20 cellular contexts compared by ENCODE assay signal in the genomic region with DNA sequence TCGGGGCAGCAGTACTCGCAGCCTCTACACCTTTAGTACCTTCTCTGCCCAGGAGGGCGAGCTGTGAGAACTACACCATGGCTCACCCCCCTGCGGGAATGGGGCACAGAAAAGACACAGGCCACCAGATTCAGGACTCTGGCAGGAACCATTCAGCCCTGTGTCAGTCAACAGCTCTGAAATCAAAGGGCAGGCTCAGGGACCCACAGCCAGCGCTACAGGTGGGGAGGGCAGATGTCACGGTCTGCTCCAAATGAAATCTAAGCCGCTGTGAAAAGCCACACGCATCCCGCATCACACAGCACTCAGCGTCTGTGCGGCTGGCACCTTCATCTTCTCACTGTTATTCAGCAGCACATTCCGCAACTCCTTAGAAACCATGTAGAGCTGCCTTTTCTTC. TPM values are rescaled to one million over a fixed set of nuclear protein-coding genes. Genes with fewer than 3 reads are reported as not detected.
A peak's percentile ranks its signal among the peaks of the same experiment; 100 is the strongest.
DNase-seq lines count a peak whose midpoint lies in the region; ATAC-seq, FAIRE-seq and TF ChIP-seq lines count a peak whose summit lies in the region.
"Had no signal": no experiment of that assay in that cellular context is flagged by ENCODE, and none has a peak within 500 bp of the region (broad histone marks: within the 10 kb centered on the region; RNA-seq: fewer than 3 reads in every experiment).

No MANE protein-coding gene starts in this region.

- H3K27me3 ChIP-seq in GM23338 (ENCODE audit: insufficient read depth) (no peaks in the 10 kb centered on the region), GM12878 (replicated peaks in 1 of 2; ENCODE audit: control insufficient read depth in 2 of 2, insufficient read depth in 2 of 2, low read length in 1 of 2) (no peaks in the 10 kb centered on the region), endodermal cell (ENCODE audit: control insufficient read depth, insufficient read depth, low read length, poor library complexity, severe bottlenecking) (no peaks in the 10 kb centered on the region), liver (ENCODE audit: control insufficient read depth in 4 of 4, insufficient read depth in 4 of 4, low read length in 3 of 4) (no peaks in the 10 kb centered on the region), GM23248 (replicated peaks; ENCODE audit: insufficient read depth) (no peaks in the 10 kb centered on the region)
- H3K27me3 ChIP-seq: BLaER1 had no signal

- TSS peak; percentile 30 for BruUV-seq in GM12878 (replicated peaks; lab: Mats Ljungman, UMichigan)

- TF ChIP-seq CTCF in GM23338 (conservative IDR thresholded peaks at IDR 0.05; ENCODE audit: low read depth in 2 of 2) (no peak), GM12878 (IDR thresholded peaks at IDR 0.05 in 2 of 3, conservative IDR thresholded peaks at IDR 0.05 in 1 of 3; ENCODE audit: control insufficient read depth in 2 of 3, extremely low read depth in 1 of 3, insufficient read depth in 1 of 3, low read depth in 3 of 3, low read length in 3 of 3) (no peak), endodermal cell (conservative IDR thresholded peaks at IDR 0.05) (no peak), liver (IDR thresholded peaks at IDR 0.05; ENCODE audit: low read depth, low read length, missing input control) (no peak), GM10248 (IDR thresholded peaks at IDR 0.05; ENCODE audit: control extremely low read depth, extremely low read depth, low read depth, missing control alignments) (no peak)

- H3K36me3 Mint-ChIP-seq in GM23338 (ENCODE audit: low read depth) (peaks cover 98% of the 10 kb centered on the region), endodermal cell (ENCODE audit: low read depth) (peaks cover 88% of the 10 kb centered on the region)

- no peaks in the 10 kb centered on the region for H3K9me2 ChIP-seq in GM23338 (ENCODE audit: insufficient read depth)
- H3K9me2 ChIP-seq in GM23248 (ENCODE audit: insufficient read depth) = no peaks in the 10 kb centered on the region

- H3K4me1 ChIP-seq in GM23338 (ENCODE audit: insufficient read depth) (no peaks in the 10 kb centered on the region), GM12878 (ENCODE audit: control insufficient read depth, insufficient read depth, low read length) (no peaks in the 10 kb centered on the region), endodermal cell (ENCODE audit: control insufficient read depth, insufficient read depth, low read length) (no peaks in the 10 kb centered on the region), liver (ENCODE audit: control insufficient read depth in 4 of 4, insufficient read depth in 4 of 4, low read length in 3 of 4) (peaks cover 2 to 16% (median 10%) of the 10 kb centered on the region in 4 donors), GM23248 (ENCODE audit: insufficient read depth) (no peaks in the 10 kb centered on the region)

- POLR2A ChIA-PET in GM12878 (lab: Charles Lee) (no interaction called here), GM10248 (lab: Yijun Ruan, JAX) (interaction anchor here (0.7 kb wide), 1 partner anchor 131 kb away, joined by 6 read pairs; no protein-coding TSS in a partner anchor)

- no peak for TF ChIP-seq EP300 in GM12878 (IDR thresholded peaks at IDR 0.05; ENCODE audit: borderline replicate concordance in 1 of 2, control insufficient read depth in 1 of 2, low read depth in 2 of 2, low read length in 2 of 2)

- peak; percentile 13 for DNase-seq in GM23338 (ENCODE audit: low spot score)
- DNase-seq in GM12878 (ENCODE audit: low read depth, low spot score) = no peak
- peak; percentile 47 for DNase-seq in endodermal cell
- DNase-seq in hypothalamus (lab: John Stamatoyannopoulos, UW) = no peak
- DNase-seq in GM23248 = no peak
- no peak for DNase-seq in GM10248 (ENCODE audit: extremely low spot score)
- DNase-seq: 8988T; CD4-positive, alpha-beta memory T cell; DMS153; DMS79; GF-D8; KBM-7 had no signal

- H3K27ac Mint-ChIP-seq in GM23338 = no peak overlapping the region
- peak overlapping the region; percentile 17 for H3K27ac Mint-ChIP-seq in endodermal cell
- H3K27ac Mint-ChIP-seq: IgD-negative memory B cell had no signal

- H3K4me3 Mint-ChIP-seq in GM23338 (no peak overlapping the region), endodermal cell (no peak overlapping the region)
- H3K4me3 Mint-ChIP-seq: CD14-positive monocyte; CD4-positive, alpha-beta memory T cell; IgD-negative memory B cell had no signal

- intact Hi-C loops in GM12878 (cut with micrococcal nuclease; ENCODE audit: unreplicated experiment) = no loop called here

- peaks cover 78% of the 10 kb centered on the region for H3K36me3 ChIP-seq in GM23338 (ENCODE audit: insufficient read depth)
- peaks cover 36 to 45% of the 10 kb centered on the region in 2 experiments for H3K36me3 ChIP-seq in GM12878 (ENCODE audit: control insufficient read depth in 2 of 2, insufficient read depth in 2 of 2, low read length in 1 of 2)
- peaks cover 98% of the 10 kb centered on the region for H3K36me3 ChIP-seq in endodermal cell (ENCODE audit: control insufficient read depth, insufficient read depth, low read length)
- H3K36me3 ChIP-seq in liver (ENCODE audit: control insufficient read depth in 4 of 4, insufficient read depth in 3 of 4, low read depth in 1 of 4, low read length in 3 of 4) = peaks cover 11 to 75% (median 50%) of the 10 kb centered on the region in 4 donors
- peaks cover 74% of the 10 kb centered on the region for H3K36me3 ChIP-seq in GM23248 (ENCODE audit: low read depth)

- in situ Hi-C loops in GM12878 (cut with MboI) (no loop called here), GM23248 (cut with MboI) (no loop called here)

- H4K20me1 ChIP-seq in GM23338 (replicated peaks; ENCODE audit: insufficient read depth) (peaks cover 55% of the 10 kb centered on the region), GM12878 (ENCODE audit: control insufficient read depth, insufficient read depth) (no peaks in the 10 kb centered on the region), GM23248 (ENCODE audit: insufficient read depth) (no peaks in the 10 kb centered on the region)

- H3K27ac ChIP-seq in GM23338 (ENCODE audit: low read depth) (no peak overlapping the region), GM12878 (ENCODE audit: control insufficient read depth, insufficient read depth) (no peak overlapping the region), endodermal cell (ENCODE audit: low read depth, low read length) (no peak overlapping the region), liver (ENCODE audit: low read depth in 1 of 2, low read length in 2 of 2) (peak overlapping the region; percentile 79 to 88), GM23248 (no peak overlapping the region)
- H3K27ac ChIP-seq: BLaER1 had no signal

- TF ChIP-seq RAD21 in GM12878 (IDR thresholded peaks at IDR 0.05; ENCODE audit: insufficient read depth, low read depth, low read length) = no peak
- TF ChIP-seq RAD21 in liver (IDR thresholded peaks at IDR 0.05) = no peak

- no peak for FAIRE-seq in GM12878 (lab: Jason Lieb, UNC)
- FAIRE-seq: GM12891, H54, HTR-8/SVneo had no signal

- SMC1A ChIA-PET in GM12878 (lab: Charles Lee; ENCODE audit: uncharacterized antibody, unreplicated experiment) = no interaction called here

- WGBS in GM12878 (ENCODE audit: insufficient coverage, insufficient replicate concordance, low lambda C conversion rate, missing lambda C conversion rate) = 100% methylated on average over 12 of the region's 12 CpGs
- WGBS in endodermal cell (ENCODE audit: insufficient coverage in 1 of 2, insufficient read length in 1 of 2), 2 experiments = 94 to 96% methylated on average over 11 to 12 of the region's 12 CpGs
- WGBS in liver = 92% methylated on average over 12 of the region's 12 CpGs
- 99% methylated on average over 12 of the region's 12 CpGs for WGBS in GM23248 (ENCODE audit: low coverage in 1 of 2, low lambda C conversion rate in 2 of 2, missing lambda C conversion rate in 2 of 2), 2 experiments

- H3K9me3 ChIP-seq in GM12878 (replicated peaks; ENCODE audit: control insufficient read depth, insufficient read depth, low read length) (no peaks in the 10 kb centered on the region), endodermal cell (ENCODE audit: control insufficient read depth, low read length) (no peaks in the 10 kb centered on the region), liver (ENCODE audit: control insufficient read depth in 4 of 4, low read length in 3 of 4) (no peaks in the 10 kb centered on the region), GM23248 (ENCODE audit: low read depth) (no peaks in the 10 kb centered on the region)
- H3K9me3 ChIP-seq: BLaER1 had no signal

- H3K9ac ChIP-seq in GM12878 (ENCODE audit: control insufficient read depth, insufficient read depth, low read length) (no peak overlapping the region), endodermal cell (ENCODE audit: extremely low read depth, low read length, poor library complexity, severe bottlenecking) (no peak overlapping the region), liver (ENCODE audit: low read depth in 1 of 2, low read length in 2 of 2) (peak overlapping the region in 1 of 2 donors; percentile 16), GM23248 (no peak overlapping the region)
- H3K9ac ChIP-seq: BLaER1 had no signal

- TF ChIP-seq POLR2A in GM12878 (IDR thresholded peaks at IDR 0.05; ENCODE audit: low read depth, low read length) = no peak

- H3K9me3 Mint-ChIP-seq in GM23338 = no peaks in the 10 kb centered on the region
- H3K9me3 Mint-ChIP-seq in endodermal cell = no peaks in the 10 kb centered on the region
- H3K9me3 Mint-ChIP-seq: CD14-positive monocyte, IgD-negative memory B cell had no signal

- H3K4me1 Mint-ChIP-seq in GM23338 (no peaks in the 10 kb centered on the region), endodermal cell (no peaks in the 10 kb centered on the region)
- H3K4me1 Mint-ChIP-seq: CD4-positive, alpha-beta memory T cell had no signal

- no peak overlapping the region for H3K4me2 ChIP-seq in GM23338
- H3K4me2 ChIP-seq in GM12878 (ENCODE audit: control insufficient read depth, insufficient read depth) = no peak overlapping the region
- no peak overlapping the region for H3K4me2 ChIP-seq in GM23248 (ENCODE audit: unreplicated experiment)
- H3K4me2 ChIP-seq: BLaER1 had no signal

- H2AFZ ChIP-seq in GM23338 (no peak overlapping the region), GM12878 (ENCODE audit: control insufficient read depth, low read depth, low read length) (no peak overlapping the region), GM23248 (no peak overlapping the region)

- H3K27me3 Mint-ChIP-seq in GM23338 (ENCODE audit: insufficient read depth, low read depth, poor library complexity) (peaks cover 10% of the 10 kb centered on the region), endodermal cell (ENCODE audit: insufficient read depth) (no peaks in the 10 kb centered on the region)
- H3K27me3 Mint-ChIP-seq: CD4-positive, alpha-beta memory T cell; IgD-negative memory B cell had no signal

- no peak overlapping the region for H3K4me3 ChIP-seq in GM23338
- H3K4me3 ChIP-seq in GM12878 = no peak overlapping the region
- no peak overlapping the region for H3K4me3 ChIP-seq in endodermal cell (ENCODE audit: low read length)
- no peak overlapping the region for H3K4me3 ChIP-seq in liver (ENCODE audit: low read depth in 1 of 3, low read length in 3 of 3)
- no peak overlapping the region for H3K4me3 ChIP-seq in GM23248
- H3K4me3 ChIP-seq: BLaER1 had no signal

- H3F3A ChIP-seq in GM23338 (replicated peaks; ENCODE audit: low read depth) (no peaks in the 10 kb centered on the region), GM23248 (ENCODE audit: insufficient read depth) (no peaks in the 10 kb centered on the region)

- CTCF ChIA-PET in GM12878 (lab: Yijun Ruan, JAX) = no interaction called here
- CTCF ChIA-PET in GM10248 (lab: Yijun Ruan, JAX) = interaction anchor here (1.1 kb wide), 1 partner anchor 10 kb away, joined by 3 read pairs; no protein-coding TSS in a partner anchor

- ATAC-seq in GM23338 (no peak), GM12878 (no peak), GM21367 (IDR thresholded peaks at IDR 0.05; ENCODE audit: unreplicated experiment) (no peak)

- H3K79me2 ChIP-seq in GM23338 (replicated peaks; ENCODE audit: insufficient read depth) = no peaks in the 10 kb centered on the region
- no peaks in the 10 kb centered on the region for H3K79me2 ChIP-seq in GM12878 (ENCODE audit: control insufficient read depth, insufficient read depth, low read length)
- peaks cover 24% of the 10 kb centered on the region; the same call in 1 of the 2 replicates for H3K79me2 ChIP-seq in GM23248 (ENCODE audit: insufficient read depth)

- RAD21 ChIA-PET in GM12878 (lab: Charles Lee; ENCODE audit: unreplicated experiment) = no interaction called here

RNA-seq across cellular contexts. Expression of a gene that starts 27.9 kb away (rescaled TPM):
- total RNA-seq in GM23338 (2014; rRNA removed; shearing (Covaris generic)) = 110 and 112 TPM in 2 replicates
- polyA plus RNA-seq in GM23338 (2016; fragmentation: Nextera tagmentation; extraction: Ambion mirVana) = 59.3 and 65.4 TPM in 2 replicates
- total RNA-seq in GM12878 (2013; cell fraction: nucleolus; rRNA removed) = 162 and 165 TPM in 2 replicates
- total RNA-seq in GM12878 (2014; rRNA removed) = 83.2 and 84.7 TPM in 2 replicates
- total RNA-seq in GM12878 (2014; rRNA removed; fragmentation: Illumina TruSeq; extraction: Trizol) = 77.2 and 83.0 TPM in 2 replicates
- 80.2 and 90.9 TPM in 2 replicates for total RNA-seq in GM12878 (2021)
- 43.8 TPM for polyA plus RNA-seq in GM12878 (2011; ENCODE audit: low read depth)
- polyA plus RNA-seq in GM12878 (2011; rRNA removed) = 89.9 and 94.7 TPM in 2 replicates
- polyA plus RNA-seq in GM12878 (2011; cell fraction: cytosol; rRNA removed) = 71.1 and 76.2 TPM in 2 replicates
- 169 and 184 TPM in 2 replicates for polyA plus RNA-seq in GM12878 (2011; cell fraction: nucleus; rRNA removed)
- polyA plus RNA-seq in GM12878 (2012) = 58.5 and 58.7 TPM in 2 replicates
- 91.1 and 99.8 TPM in 2 replicates for polyA plus RNA-seq in GM12878 (2014; fragmentation: Illumina TruSeq; extraction: Trizol)
- 10 to 100 TPM in 1 of 2 experiments, 1 to 10 TPM in 1; 8.0 to 10.8 TPM for polyA plus RNA-seq in GM12878 (2014; fragmentation: Nextera tagmentation; extraction: Ambion mirVana)
- 91.2 and 97.9 TPM in 2 replicates for polyA plus RNA-seq in GM12878 (2014; rRNA removed)
- polyA plus RNA-seq in GM12878 (2016; fragmentation: Nextera tagmentation; extraction: Ambion mirVana) = 100 to 1,000 TPM; 104 to 112 TPM
- polyA minus RNA-seq in GM12878 (2011; rRNA and poly(A)+ RNA removed) = 60.2 and 64.4 TPM in 2 replicates
- polyA minus RNA-seq in GM12878 (2011; cell fraction: cytosol; rRNA and poly(A)+ RNA removed) = 23.5 and 32.2 TPM in 2 replicates
- 50.4 and 83.9 TPM in 2 replicates for polyA minus RNA-seq in GM12878 (2011; cell fraction: nucleus; rRNA and poly(A)+ RNA removed)
- 10 to 100 TPM; 71.8 to 90.8 TPM for total RNA-seq in endodermal cell
- 55.2 TPM for polyA plus RNA-seq in endodermal cell (2013, experiment 1 of 2)
- 53.9 TPM for polyA plus RNA-seq in endodermal cell (2013, experiment 2 of 2)
- total RNA-seq in liver = 10 to 100 TPM; 26.9 to 52.2 TPM
- polyA plus RNA-seq in liver = 10 to 100 TPM; 27.2 to 29.1 TPM
- total RNA-seq in GM23248 (2014; rRNA removed; shearing (Covaris generic)) = 43.0 and 51.0 TPM in 2 replicates
- polyA plus RNA-seq in GM23248 (2016; fragmentation: Nextera tagmentation; extraction: Ambion mirVana) = 47.2 and 48.2 TPM in 2 replicates

RNA-seq across cellular contexts. Expression of a gene that starts 28.3 kb away (rescaled TPM):
- total RNA-seq in GM23338 (2014; rRNA removed; shearing (Covaris generic)) = 69.6 and 87.3 TPM in 2 replicates
- 17.9 and 18.2 TPM in 2 replicates for polyA plus RNA-seq in GM23338 (2016; fragmentation: Nextera tagmentation; extraction: Ambion mirVana)
- 20.1 and 28.6 TPM in 2 replicates for total RNA-seq in GM12878 (2013; cell fraction: nucleolus; rRNA removed)
- 7.5 and 11.7 TPM in 2 replicates for total RNA-seq in GM12878 (2014; rRNA removed)
- total RNA-seq in GM12878 (2014; rRNA removed; fragmentation: Illumina TruSeq; extraction: Trizol) = 4.7 and 4.9 TPM in 2 replicates
- total RNA-seq in GM12878 (2021) = 13.9 and 20.1 TPM in 2 replicates
- polyA plus RNA-seq in GM12878 (2011; ENCODE audit: low read depth) = 2.0 TPM
- polyA plus RNA-seq in GM12878 (2011; rRNA removed) = 12.6 and 12.9 TPM in 2 replicates
- polyA plus RNA-seq in GM12878 (2011; cell fraction: cytosol; rRNA removed) = 8.7 and 12.2 TPM in 2 replicates
- polyA plus RNA-seq in GM12878 (2011; cell fraction: nucleus; rRNA removed) = 11.4 and 15.5 TPM in 2 replicates
- 5.6 and 8.6 TPM in 2 replicates for polyA plus RNA-seq in GM12878 (2012)
- 5.3 and 8.1 TPM in 2 replicates for polyA plus RNA-seq in GM12878 (2014; fragmentation: Illumina TruSeq; extraction: Trizol)
- 1 to 10 TPM in 1 of 2 experiments, under 1 TPM in 1; 0.76 to 2.0 TPM for polyA plus RNA-seq in GM12878 (2014; fragmentation: Nextera tagmentation; extraction: Ambion mirVana)
- 17.0 and 17.9 TPM in 2 replicates for polyA plus RNA-seq in GM12878 (2014; rRNA removed)
- polyA plus RNA-seq in GM12878 (2016; fragmentation: Nextera tagmentation; extraction: Ambion mirVana) = 10 to 100 TPM; 15.0 to 16.5 TPM
- 4.0 and 8.2 TPM in 2 replicates for polyA minus RNA-seq in GM12878 (2011; rRNA and poly(A)+ RNA removed)
- polyA minus RNA-seq in GM12878 (2011; cell fraction: cytosol; rRNA and poly(A)+ RNA removed) = 5.4 and 6.4 TPM in 2 replicates
- polyA minus RNA-seq in GM12878 (2011; cell fraction: nucleus; rRNA and poly(A)+ RNA removed) = 5.0 and 7.1 TPM in 2 replicates
- 10 to 100 TPM; 15.0 to 16.2 TPM for total RNA-seq in endodermal cell
- polyA plus RNA-seq in endodermal cell (2013, experiment 1 of 2) = 20.6 TPM
- polyA plus RNA-seq in endodermal cell (2013, experiment 2 of 2) = 18.0 TPM
- 10 to 100 TPM in 1 of 2 donors, 1 to 10 TPM in 1; 6.3 to 87.0 TPM for total RNA-seq in liver
- polyA plus RNA-seq in liver = 10 to 100 TPM; 43.1 to 52.2 TPM
- 11.8 and 20.2 TPM in 2 replicates for total RNA-seq in GM23248 (2014; rRNA removed; shearing (Covaris generic))
- 18.8 and 18.9 TPM in 2 replicates for polyA plus RNA-seq in GM23248 (2016; fragmentation: Nextera tagmentation; extraction: Ambion mirVana)

Comparison
In these comparisons a context has a peak if more than half of its experiments do, and no peak if none do; other contexts are left out.
1. DNase-seq: peak in GM23338 (single experiment) and endodermal cell (single experiment); none in GM12878 (single experiment), hypothalamus (0 of 51), GM23248 (single experiment) and GM10248 (single experiment).
2. H3K27ac ChIP-seq: peak in liver (2 of 2); none in GM23338 (single experiment), GM12878 (single experiment), endodermal cell (single experiment) and GM23248 (single experiment).